ENCODE assay signal across 27 cellular contexts in the genomic region with DNA sequence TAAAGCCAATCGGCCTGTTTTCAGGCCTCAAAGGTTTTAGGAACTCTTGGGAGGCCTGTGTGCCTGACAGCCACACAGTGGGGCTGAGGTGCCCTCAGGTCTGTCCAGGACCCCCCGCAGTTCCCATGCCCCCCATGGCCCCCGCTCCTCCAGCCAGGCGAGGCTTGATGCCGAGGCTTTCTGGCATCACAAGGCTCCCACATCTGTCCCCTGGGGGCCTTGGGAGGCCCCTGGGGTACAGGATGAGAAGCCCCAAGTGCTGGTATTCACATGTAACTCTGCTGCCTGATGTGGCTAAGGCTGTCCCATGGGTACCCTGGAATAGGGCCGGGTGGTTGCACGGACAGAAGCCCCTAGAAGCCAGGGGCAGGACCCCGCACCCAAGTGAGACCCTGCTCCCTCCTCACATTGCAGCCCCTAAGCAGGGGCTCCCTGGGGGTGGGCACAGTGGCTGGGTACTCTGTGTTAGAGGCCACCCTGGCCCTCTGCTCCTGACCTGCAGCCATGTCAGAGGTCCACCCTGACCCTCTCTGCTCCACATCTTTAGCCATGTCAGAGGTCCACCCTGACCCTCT. TPM values are rescaled to one million over a fixed set of nuclear protein-coding genes. Genes with fewer than 3 reads are reported as not detected.
DNase-seq lines count a peak whose midpoint lies in the region; ATAC-seq and TF ChIP-seq lines count a peak whose summit lies in the region.
"Had no signal": no experiment of that assay in that cellular context is flagged by ENCODE, and none has a peak within 500 bp of the region (broad histone marks: within the 10 kb centered on the region; RNA-seq: fewer than 3 reads in every experiment).

No MANE protein-coding gene starts in this region.

- H3K4me3 Mint-ChIP-seq in stimulated activated naive CD8-positive, alpha-beta T cell treated with anti-CD3 and anti-CD28 coated beads, Interleukin-15, Interleukin-2, amounts not matched to agents 100 ng/mL and 50 ng/mL, for 24 hours, result peak overlapping the region; percentile 69
- peak overlapping the region; percentile 39 for H3K4me3 Mint-ChIP-seq in central memory CD8-positive, alpha-beta T cell
- H3K4me3 Mint-ChIP-seq in Calu3 (ENCODE audit: low read depth, unreplicated experiment), result no peak overlapping the region
- no peak overlapping the region for H3K4me3 Mint-ChIP-seq in activated CD4-positive, alpha-beta T cell treated with anti-CD3 and anti-CD28 coated beads, Interleukin-2, amount 10 ng/mL, durations not matched to agents 7 days and 5 days
- H3K4me3 Mint-ChIP-seq: activated naive CD4-positive, alpha-beta T cell treated with anti-CD3 and anti-CD28 coated beads, Interleukin-2, amount 10 ng/mL, durations not matched to agents 7 days and 5 days; GM23338 had no signal

- DNase-seq in stimulated activated naive CD8-positive, alpha-beta T cell treated with anti-CD3 and anti-CD28 coated beads, Interleukin-15, Interleukin-2, amounts not matched to agents 100 U/mL and 50 U/mL, for 24 hours, result no peak
- DNase-seq in NAMALWA (ENCODE audit: low spot score), result peak; percentile 71
- DNase-seq in central memory CD8-positive, alpha-beta T cell (ENCODE audit: low spot score in 2 of 2), result no peak
- DNase-seq in Calu3, result no peak
- DNase-seq in activated CD4-positive, alpha-beta T cell treated with anti-CD3 and anti-CD28 coated beads, Interleukin-2, amount 10 ng/mL, durations not matched to agents 7 days and 5 days, result no peak
- DNase-seq: activated naive CD4-positive, alpha-beta T cell treated with anti-CD3 and anti-CD28 coated beads, Interleukin-2, amount 10 ng/mL, durations not matched to agents 7 days and 5 days; activated T-cell treated with anti-CD3 and anti-CD28 coated beads, Interleukin-2, amount 50 U/mL, for 72 hours; anterior cingulate cortex; C1 segment of cervical spinal cord; caudate nucleus; dorsolateral prefrontal cortex; head of caudate nucleus; naive thymus-derived CD8-positive, alpha-beta T cell; NCI-H1436; NCI-H510A treated with DMSO at 0.1 percent for 48 hours; stimulated activated CD8-positive, alpha-beta memory T cell treated with anti-CD3 and anti-CD28 coated beads, Interleukin-4, amount 100 ng/mL, for 48 hours; SW 1271 had no signal

- intact Hi-C loops in Calu3 (cut with micrococcal nuclease; ENCODE audit: unreplicated experiment), result no loop called here

- H3K9me3 Mint-ChIP-seq in stimulated activated naive CD8-positive, alpha-beta T cell treated with anti-CD3 and anti-CD28 coated beads, Interleukin-15, Interleukin-2, amounts not matched to agents 100 ng/mL and 50 ng/mL, for 24 hours, result no peaks in the 10 kb centered on the region
- no peaks in the 10 kb centered on the region for H3K9me3 Mint-ChIP-seq in central memory CD8-positive, alpha-beta T cell
- no peaks in the 10 kb centered on the region for H3K9me3 Mint-ChIP-seq in Calu3 (ENCODE audit: low read depth, unreplicated experiment)
- no peaks in the 10 kb centered on the region for H3K9me3 Mint-ChIP-seq in activated CD4-positive, alpha-beta T cell treated with anti-CD3 and anti-CD28 coated beads, Interleukin-2, amount 10 ng/mL, durations not matched to agents 7 days and 5 days
- H3K9me3 Mint-ChIP-seq: activated naive CD4-positive, alpha-beta T cell treated with anti-CD3 and anti-CD28 coated beads, Interleukin-2, amount 10 ng/mL, durations not matched to agents 7 days and 5 days; activated T-cell treated with anti-CD3 and anti-CD28 coated beads, Interleukin-2, amount 50 U/mL, for 72 hours had no signal

- POLR2A ChIA-PET in activated CD4-positive, alpha-beta T cell treated with anti-CD3 and anti-CD28 coated beads, Interleukin-2, amount 10 ng/mL, durations not matched to agents 7 days and 5 days (lab: Charles Lee), result no interaction called here

- peaks cover 12% of the 10 kb centered on the region for H3K27me3 Mint-ChIP-seq in stimulated activated naive CD8-positive, alpha-beta T cell treated with anti-CD3 and anti-CD28 coated beads, Interleukin-15, Interleukin-2, amounts not matched to agents 100 ng/mL and 50 ng/mL, for 24 hours
- H3K27me3 Mint-ChIP-seq in central memory CD8-positive, alpha-beta T cell, result peaks cover 66% of the 10 kb centered on the region
- H3K27me3 Mint-ChIP-seq in Calu3 (ENCODE audit: unreplicated experiment), result peaks cover 99% of the 10 kb centered on the region
- peaks cover 20% of the 10 kb centered on the region for H3K27me3 Mint-ChIP-seq in activated CD4-positive, alpha-beta T cell treated with anti-CD3 and anti-CD28 coated beads, Interleukin-2, amount 10 ng/mL, durations not matched to agents 7 days and 5 days

- peaks cover 65% of the 10 kb centered on the region for H3K4me1 ChIP-seq in thymus (ENCODE audit: control insufficient read depth, insufficient read depth, low read length)
- H3K4me1 ChIP-seq: A549, parathyroid adenoma had no signal

- no TSS peak for BruUV-seq in Calu3 (replicated peaks; lab: Mats Ljungman, UMichigan)

- H3K27ac ChIP-seq in thymus (ENCODE audit: low read depth), result peak overlapping the region; percentile 10
- H3K27ac ChIP-seq: A549, dorsolateral prefrontal cortex, parathyroid adenoma, suprapubic skin had no signal

- no peak overlapping the region for H3K27ac Mint-ChIP-seq in stimulated activated naive CD8-positive, alpha-beta T cell treated with anti-CD3 and anti-CD28 coated beads, Interleukin-15, Interleukin-2, amounts not matched to agents 100 ng/mL and 50 ng/mL, for 24 hours
- H3K27ac Mint-ChIP-seq in central memory CD8-positive, alpha-beta T cell (ENCODE audit: low read depth), result no peak overlapping the region
- no peak overlapping the region for H3K27ac Mint-ChIP-seq in Calu3 (ENCODE audit: unreplicated experiment)
- no peak overlapping the region for H3K27ac Mint-ChIP-seq in activated CD4-positive, alpha-beta T cell treated with anti-CD3 and anti-CD28 coated beads, Interleukin-2, amount 10 ng/mL, durations not matched to agents 7 days and 5 days
- H3K27ac Mint-ChIP-seq: activated naive CD4-positive, alpha-beta T cell treated with anti-CD3 and anti-CD28 coated beads, Interleukin-2, amount 10 ng/mL, durations not matched to agents 7 days and 5 days; activated T-cell treated with anti-CD3 and anti-CD28 coated beads, Interleukin-2, amount 50 U/mL, for 72 hours; GM23338 had no signal

- no peaks in the 10 kb centered on the region for H3K9me3 ChIP-seq in thymus (ENCODE audit: control insufficient read depth)
- H3K9me3 ChIP-seq: A549, suprapubic skin had no signal

- H3K36me3 ChIP-seq in thymus (ENCODE audit: control insufficient read depth, insufficient read depth), result no peaks in the 10 kb centered on the region
- H3K36me3 ChIP-seq: suprapubic skin had no signal

- peaks cover 14% of the 10 kb centered on the region for H3K4me1 Mint-ChIP-seq in stimulated activated naive CD8-positive, alpha-beta T cell treated with anti-CD3 and anti-CD28 coated beads, Interleukin-15, Interleukin-2, amounts not matched to agents 100 ng/mL and 50 ng/mL, for 24 hours (ENCODE audit: low read depth)
- no peaks in the 10 kb centered on the region for H3K4me1 Mint-ChIP-seq in central memory CD8-positive, alpha-beta T cell
- H3K4me1 Mint-ChIP-seq in Calu3 (ENCODE audit: low read depth, unreplicated experiment), result peaks cover 9% of the 10 kb centered on the region
- no peaks in the 10 kb centered on the region for H3K4me1 Mint-ChIP-seq in activated CD4-positive, alpha-beta T cell treated with anti-CD3 and anti-CD28 coated beads, Interleukin-2, amount 10 ng/mL, durations not matched to agents 7 days and 5 days
- H3K4me1 Mint-ChIP-seq: activated naive CD4-positive, alpha-beta T cell treated with anti-CD3 and anti-CD28 coated beads, Interleukin-2, amount 10 ng/mL, durations not matched to agents 7 days and 5 days; GM23338 had no signal

- ATAC-seq in stimulated activated naive CD8-positive, alpha-beta T cell treated with anti-CD3 and anti-CD28 coated beads, Interleukin-15, Interleukin-2, amounts not matched to agents 100 U/mL and 50 U/mL, for 24 hours, result no peak
- no peak for ATAC-seq in central memory CD8-positive, alpha-beta T cell (replicated peaks; ENCODE audit: extremely low read depth, poor library complexity, severe bottlenecking)
- ATAC-seq in GM19463 (IDR thresholded peaks at IDR 0.05; ENCODE audit: unreplicated experiment), result no peak
- ATAC-seq: GM23338; naive thymus-derived CD8-positive, alpha-beta T cell; sciatic nerve had no signal

- no peak overlapping the region for H3K4me3 ChIP-seq in thymus (ENCODE audit: low read length)
- H3K4me3 ChIP-seq: A549, GM23338 had no signal

- H3K36me3 Mint-ChIP-seq in stimulated activated naive CD8-positive, alpha-beta T cell treated with anti-CD3 and anti-CD28 coated beads, Interleukin-15, Interleukin-2, amounts not matched to agents 100 ng/mL and 50 ng/mL, for 24 hours (ENCODE audit: low read depth), result no peaks in the 10 kb centered on the region
- peaks cover 2% of the 10 kb centered on the region for H3K36me3 Mint-ChIP-seq in central memory CD8-positive, alpha-beta T cell (ENCODE audit: insufficient read depth)
- peaks cover 4% of the 10 kb centered on the region for H3K36me3 Mint-ChIP-seq in Calu3 (ENCODE audit: insufficient read depth, unreplicated experiment)
- H3K36me3 Mint-ChIP-seq in activated CD4-positive, alpha-beta T cell treated with anti-CD3 and anti-CD28 coated beads, Interleukin-2, amount 10 ng/mL, durations not matched to agents 7 days and 5 days (ENCODE audit: low read depth), result no peaks in the 10 kb centered on the region
- H3K36me3 Mint-ChIP-seq: activated naive CD4-positive, alpha-beta T cell treated with anti-CD3 and anti-CD28 coated beads, Interleukin-2, amount 10 ng/mL, durations not matched to agents 7 days and 5 days had no signal

- CTCF ChIA-PET in Calu3 (lab: Charles Lee), result interaction anchor here (0.6 kb wide), 1 partner anchor 12 kb away, joined by 6 read pairs; no protein-coding TSS in a partner anchor
- CTCF ChIA-PET in activated CD4-positive, alpha-beta T cell treated with anti-CD3 and anti-CD28 coated beads, Interleukin-2, amount 10 ng/mL, durations not matched to agents 7 days and 5 days (lab: Charles Lee), result no interaction called here

- TF ChIP-seq CTCF in Calu3 (IDR thresholded peaks at IDR 0.05; ENCODE audit: unreplicated experiment), result no peak

- 37% methylated on average over 8 of the region's 8 CpGs for WGBS in thymus

- no peaks in the 10 kb centered on the region for H3K27me3 ChIP-seq in thymus (ENCODE audit: control insufficient read depth, insufficient read depth)

RNA-seq across cellular contexts. Expression of gene CBFA2T3, which starts 2.3 kb away (rescaled TPM):
- 19.1 TPM for polyA plus RNA-seq in thymus
- total RNA-seq in Calu3 (2022), result not detected in 2 replicates
- not detected for total RNA-seq in activated CD4-positive, alpha-beta T cell treated with anti-CD3 and anti-CD28 coated beads, Interleukin-2, amount 10 ng/mL, durations not matched to agents 7 days and 5 days
- total RNA-seq: endothelial cell of umbilical vein, M059J had no signal
- polyA plus RNA-seq: endothelial cell of umbilical vein had no signal

Comparison
In these comparisons a context has a peak if more than half of its experiments do, and no peak if none do; other contexts are left out.
1. H3K4me3 Mint-ChIP-seq: peak in stimulated activated naive CD8-positive, alpha-beta T cell treated with anti-CD3 and anti-CD28 coated beads, Interleukin-15, Interleukin-2, amounts not matched to agents 100 ng/mL and 50 ng/mL, for 24 hours (single experiment) and central memory CD8-positive, alpha-beta T cell (single experiment); none in Calu3 (single experiment) and activated CD4-positive, alpha-beta T cell treated with anti-CD3 and anti-CD28 coated beads, Interleukin-2, amount 10 ng/mL, durations not matched to agents 7 days and 5 days (single experiment).